ENCODE assay signal across 17 cellular contexts in the genomic region with DNA sequence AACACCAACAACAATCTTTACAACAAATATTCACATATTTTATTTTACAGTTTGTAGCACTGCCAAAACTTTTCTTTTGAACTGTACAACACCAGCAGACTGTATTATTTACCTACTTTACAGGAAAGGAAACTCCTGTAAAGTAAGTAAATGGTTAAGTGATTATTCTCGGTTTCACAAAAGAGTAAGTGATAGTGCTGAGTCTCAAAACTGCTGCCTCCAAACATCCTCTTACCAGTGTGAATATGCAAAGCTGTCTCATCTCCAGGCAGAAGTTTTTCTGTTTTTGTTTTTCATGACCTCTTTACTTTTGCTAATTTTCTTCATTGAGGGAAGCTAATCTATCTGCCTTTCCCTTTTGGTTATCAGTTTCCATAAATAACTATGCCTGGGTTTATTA.
DNase-seq lines count a peak whose midpoint lies in the region; ATAC-seq and TF ChIP-seq lines count a peak whose summit lies in the region.
"Had no signal": no experiment of that assay in that cellular context is flagged by ENCODE, and none has a peak within 500 bp of the region (broad histone marks: within the 10 kb centered on the region; RNA-seq: fewer than 3 reads in every experiment).

No MANE protein-coding gene starts in this region.

- no peak overlapping the region for H3K4me3 Mint-ChIP-seq in mesothelial cell of epicardium
- H3K4me3 Mint-ChIP-seq: neural crest cell had no signal

- H3K4me1 Mint-ChIP-seq in mesothelial cell of epicardium = no peaks in the 10 kb centered on the region

- no peaks in the 10 kb centered on the region for H3K36me3 Mint-ChIP-seq in mesothelial cell of epicardium

- no peak overlapping the region for H3K4me3 ChIP-seq in GM12865 (ENCODE audit: low read depth, low read length)
- H3K4me3 ChIP-seq: body of pancreas, HAP-1, skin epidermis, upper lobe of left lung had no signal

- no peaks in the 10 kb centered on the region for H3K27me3 Mint-ChIP-seq in mesothelial cell of epicardium (ENCODE audit: low read depth)

- no peak overlapping the region for H3K27ac Mint-ChIP-seq in mesothelial cell of epicardium

- ATAC-seq in GM19324 (IDR thresholded peaks at IDR 0.05; ENCODE audit: low FRiP score, unreplicated experiment) (peak; percentile 98), HG02678 (IDR thresholded peaks at IDR 0.05; ENCODE audit: unreplicated experiment) (peak; percentile 87), HG03442 (IDR thresholded peaks at IDR 0.05; ENCODE audit: unreplicated experiment) (peak; percentile 69), left ventricle myocardium superior (no peak)
- ATAC-seq: body of pancreas, left colon had no signal

- peaks cover 12% of the 10 kb centered on the region for H3K9me3 Mint-ChIP-seq in mesothelial cell of epicardium

- DNase-seq in GM12865 (ENCODE audit: low read depth) (peak; percentile 30), mesothelial cell of epicardium (ENCODE audit: low spot score in 2 of 2, unreplicated experiment in 2 of 2) (no peak), left ventricle myocardium superior (no peak), DMS 273 (lab: John Stamatoyannopoulos, UW; ENCODE audit: unreplicated experiment) (no peak)
- DNase-seq in stimulated activated CD4-positive, alpha-beta T cell treated with anti-CD3 and anti-CD28 coated beads, Interleukin-2, amount 100 ng/mL, for 48 hours = no peak
- DNase-seq: body of pancreas, left colon, NCI-H1105 treated with DMSO at 0.1 percent for 48 hours, NCI-H510A treated with DMSO at 0.1 percent for 48 hours, upper lobe of left lung, WERI-Rb-1 had no signal

- no peak for TF ChIP-seq CTCF in GM12865 (IDR thresholded peaks at IDR 0.05; ENCODE audit: insufficient read depth, low read depth, low read length, missing control alignments)
- TF ChIP-seq CTCF in mesothelial cell of epicardium (IDR thresholded peaks at IDR 0.05; ENCODE audit: unreplicated experiment) = no peak

- intact Hi-C loops in left ventricle myocardium superior (cut with micrococcal nuclease) = no loop called here
